In genomic region chr4:6209291-6209690, GRCh38 we compare ENCODE assay signal across 4 cellular contexts. TPM values are rescaled to one million over a fixed set of nuclear protein-coding genes. Genes with fewer than 3 reads are reported as not detected.
"Had no signal": no experiment of that assay in that cellular context is flagged by ENCODE, and none has a peak within 500 bp of the region (broad histone marks: within the 10 kb centered on the region; RNA-seq: fewer than 3 reads in every experiment).

No MANE protein-coding gene starts in this region.

RNA-seq across cellular contexts. Expression of gene JAKMIP1, which starts 8.9 kb away (rescaled TPM):
- total RNA-seq: GM23248, HepG2, HFFc6, HT1080 had no signal
- polyA plus RNA-seq: GM23248, HepG2 had no signal
